ENCODE assay signal across 23 cellular contexts in genomic region chr14:79443602-79444001, GRCh38.
DNase-seq lines count a peak whose midpoint lies in the region; ATAC-seq and TF ChIP-seq lines count a peak whose summit lies in the region.
"Had no signal": no experiment of that assay in that cellular context is flagged by ENCODE, and none has a peak within 500 bp of the region (broad histone marks: within the 10 kb centered on the region; RNA-seq: fewer than 3 reads in every experiment).

No MANE protein-coding gene starts in this region.

- no peak for TF ChIP-seq CTCF in fibroblast of mammary gland (conservative IDR thresholded peaks at IDR 0.05; ENCODE audit: control insufficient read depth, insufficient read depth, low read depth, low read length)
- TF ChIP-seq CTCF in nephron (IDR thresholded peaks at IDR 0.05; ENCODE audit: unreplicated experiment in 3 of 3), result no peak
- TF ChIP-seq CTCF in RWPE1 (conservative IDR thresholded peaks at IDR 0.05; ENCODE audit: low read depth), result no peak
- no peak for TF ChIP-seq CTCF in gastrocnemius medialis (IDR thresholded peaks at IDR 0.05 in 4 of 5, conservative IDR thresholded peaks at IDR 0.05 in 1 of 5)

- H3K9me3 ChIP-seq in gastrocnemius medialis, result no peaks in the 10 kb centered on the region
- H3K9me3 ChIP-seq: Caco-2, SJSA1 had no signal

- in situ Hi-C loops in gastrocnemius medialis (cut with MboI; ENCODE audit: low sequenced_read_pairs in 4 of 4), result no loop called here

- peaks cover 3% of the 10 kb centered on the region in 2 donors for H3K4me1 ChIP-seq in gastrocnemius medialis
- H3K4me1 ChIP-seq: Caco-2, SJSA1 had no signal

- CTCF ChIA-PET in RWPE1 (lab: Yijun Ruan, JAX), result no interaction called here

- H3K27ac Mint-ChIP-seq in nephron, result peak overlapping the region; percentile 12 to 64 (median 29)
- H3K27ac Mint-ChIP-seq: B cell; CD8-positive, alpha-beta T cell had no signal

- intact Hi-C loops in gastrocnemius medialis (cut with DNase I; ENCODE audit: low total_unique reads), result no loop called here

- no peaks in the 10 kb centered on the region for H3K36me3 ChIP-seq in gastrocnemius medialis
- H3K36me3 ChIP-seq: SJSA1 had no signal

- DNase-seq in amniotic epithelial cell (ENCODE audit: low read depth) (peak; percentile 3), fibroblast of mammary gland (ENCODE audit: low read depth) (peak; percentile 39), occipital lobe (lab: John Stamatoyannopoulos, UW) (no peak), RWPE1 (ENCODE audit: low spot score) (no peak), gastrocnemius medialis (no peak)
- DNase-seq: Caco-2; CD8-positive, alpha-beta T cell; DMS79; GF-D8; KBM-7; MV-4-11; NCI-H1105 treated with DMSO at 0.1 percent for 48 hours; NCI-H2029; NCI-H524 treated with DMSO at 0.1 percent for 48 hours; NCI-H82; NK-92 treated with Interleukin-12 subunit alpha and Interleukin-12 subunit beta, amount 100 ng/mL, for 24 hours; PC-9; Right ventricle myocardium superior had no signal

- H3K36me3 Mint-ChIP-seq in nephron (ENCODE audit: low read depth), result no peaks in the 10 kb centered on the region
- H3K36me3 Mint-ChIP-seq: CD8-positive, alpha-beta T cell had no signal

- no peak for TF ChIP-seq POLR2A in gastrocnemius medialis (IDR thresholded peaks at IDR 0.05)

- ATAC-seq in HG03280 (IDR thresholded peaks at IDR 0.05; ENCODE audit: unreplicated experiment) (no peak), gastrocnemius medialis (no peak)
- ATAC-seq: CD8-positive, alpha-beta T cell had no signal

- H3K27me3 Mint-ChIP-seq in nephron (ENCODE audit: low read depth), result no peaks in the 10 kb centered on the region
- H3K27me3 Mint-ChIP-seq: B cell had no signal

- H3K4me3 Mint-ChIP-seq in nephron, result no peak overlapping the region
- H3K4me3 Mint-ChIP-seq: B cell; CD8-positive, alpha-beta T cell had no signal

- no peaks in the 10 kb centered on the region for H3K9me3 Mint-ChIP-seq in nephron
- H3K9me3 Mint-ChIP-seq: CD8-positive, alpha-beta T cell had no signal

- no peaks in the 10 kb centered on the region for H3K27me3 ChIP-seq in gastrocnemius medialis
- H3K27me3 ChIP-seq: SJSA1 had no signal

- no peak overlapping the region for H3K4me3 ChIP-seq in fibroblast of mammary gland (ENCODE audit: control insufficient read depth, low read depth, low read length)
- H3K4me3 ChIP-seq in gastrocnemius medialis, result no peak overlapping the region
- H3K4me3 ChIP-seq: PC-9, SJSA1 had no signal

- peaks cover 40% of the 10 kb centered on the region for H3K4me1 Mint-ChIP-seq in nephron
- H3K4me1 Mint-ChIP-seq: B cell had no signal

- POLR2A ChIA-PET in RWPE1 (lab: Yijun Ruan, JAX; ENCODE audit: low non-redundant PET), result no interaction called here

- H3K27ac ChIP-seq in RWPE1 (no peak overlapping the region), gastrocnemius medialis (no peak overlapping the region)
- H3K27ac ChIP-seq: C4-2B, PC-9, SJSA1 had no signal

Comparison
In these comparisons a context has a peak if more than half of its experiments do, and no peak if none do; other contexts are left out.
1. DNase-seq: peak in amniotic epithelial cell (single experiment) and fibroblast of mammary gland (single experiment); none in occipital lobe (single experiment), RWPE1 (single experiment) and gastrocnemius medialis (0 of 2).